ENCODE assay signal across 15 cellular contexts in genomic region chr10:78336402-78336791, GRCh38.
DNase-seq lines count a peak whose midpoint lies in the region; ATAC-seq, FAIRE-seq and TF ChIP-seq lines count a peak whose summit lies in the region.
"Had no signal": no experiment of that assay in that cellular context is flagged by ENCODE, and none has a peak within 500 bp of the region (broad histone marks: within the 10 kb centered on the region; RNA-seq: fewer than 3 reads in every experiment).

No MANE protein-coding gene starts in this region.

- no peak for TF ChIP-seq CTCF in astrocyte (IDR thresholded peaks at IDR 0.05; ENCODE audit: insufficient read depth, low read depth, low read length)

- no peaks in the 10 kb centered on the region for H4K20me1 ChIP-seq in GM23248 (ENCODE audit: insufficient read depth)
- no peaks in the 10 kb centered on the region for H4K20me1 ChIP-seq in astrocyte (ENCODE audit: insufficient read depth, low read length)

- H3K27ac Mint-ChIP-seq in astrocyte (ENCODE audit: unreplicated experiment): no peak overlapping the region
- H3K27ac Mint-ChIP-seq: T-helper 17 cell had no signal

- peaks cover 32% of the 10 kb centered on the region for H3K4me1 ChIP-seq in GM23248 (ENCODE audit: insufficient read depth)
- peaks cover 28% of the 10 kb centered on the region for H3K4me1 ChIP-seq in astrocyte (ENCODE audit: insufficient read depth, low read length)

- H3K4me2 ChIP-seq in GM23248 (ENCODE audit: unreplicated experiment) (no peak overlapping the region), astrocyte (ENCODE audit: low read length) (peak overlapping the region; percentile 57)
- H3K4me2 ChIP-seq: KMS-11 had no signal

- H3K9me3 ChIP-seq in GM23248 (ENCODE audit: low read depth) (no peaks in the 10 kb centered on the region), astrocyte (ENCODE audit: insufficient read depth, low read depth, low read length) (no peaks in the 10 kb centered on the region)

- peak; percentile 98 for FAIRE-seq in astrocyte (lab: Jason Lieb, UNC)
- FAIRE-seq: G401.6 had no signal

- peak overlapping the region; percentile 70 for H3K9ac ChIP-seq in GM23248
- no peak overlapping the region for H3K9ac ChIP-seq in astrocyte (ENCODE audit: low read length)
- H3K9ac ChIP-seq: KMS-11 had no signal

- peaks cover 10% of the 10 kb centered on the region for H3K9me3 Mint-ChIP-seq in astrocyte (ENCODE audit: unreplicated experiment)

- 0 to 3% methylated on average over 2 of the region's 2 CpGs for WGBS in GM23248 (ENCODE audit: low coverage in 1 of 2, low lambda C conversion rate in 2 of 2, missing lambda C conversion rate in 2 of 2), 2 experiments

- H3K27me3 Mint-ChIP-seq in astrocyte (ENCODE audit: low read depth, unreplicated experiment): peaks cover 34% of the 10 kb centered on the region

- peaks cover 19% of the 10 kb centered on the region for H3K4me1 Mint-ChIP-seq in astrocyte (ENCODE audit: low read depth, unreplicated experiment)

- DNase-seq in GM23248 (peak; percentile 98), astrocyte (ENCODE audit: low read depth) (peak; percentile 96), iris pigment epithelial cell (ENCODE audit: low read depth) (peak; percentile 70), superior temporal gyrus (ENCODE audit: extremely low spot score) (no peak)
- DNase-seq in stimulated activated CD8-positive, alpha-beta memory T cell treated with anti-CD3 and anti-CD28 coated beads, Interleukin-4, amount 100 ng/mL, for 48 hours: peak; percentile 10
- DNase-seq in stimulated activated CD4-positive, alpha-beta T cell treated with anti-CD3 and anti-CD28 coated beads, Interleukin-2, amount 100 ng/mL, for 48 hours: no peak
- DNase-seq: left colon; NCI-H524 treated with DMSO at 0.1 percent for 48 hours; stimulated activated CD4-positive, alpha-beta T cell treated with anti-CD3 and anti-CD28 coated beads, Interleukin-12 subunit alpha, Interleukin-12 subunit beta, amount 100 ng/mL, for 4 hours; stimulated activated naive CD4-positive, alpha-beta T cell; T-helper 17 cell had no signal

- H3K4me3 Mint-ChIP-seq in astrocyte (ENCODE audit: unreplicated experiment): no peak overlapping the region
- H3K4me3 Mint-ChIP-seq: T-helper 17 cell had no signal

- in situ Hi-C loops in GM23248 (cut with MboI): no loop called here

- no peaks in the 10 kb centered on the region for H3K9me2 ChIP-seq in GM23248 (ENCODE audit: insufficient read depth)

- peaks cover 4% of the 10 kb centered on the region for H3K36me3 Mint-ChIP-seq in astrocyte (ENCODE audit: low read depth, unreplicated experiment)

- H2AFZ ChIP-seq in GM23248 (no peak overlapping the region), astrocyte (ENCODE audit: low read depth, low read length) (peak overlapping the region; percentile 4)

- H3F3A ChIP-seq in GM23248 (ENCODE audit: insufficient read depth): peaks cover 17% of the 10 kb centered on the region; the same call in 1 of the 2 replicates

- H3K4me3 ChIP-seq in GM23248 (no peak overlapping the region), astrocyte (ENCODE audit: insufficient read depth, low read depth, low read length) (no peak overlapping the region)

- H3K27me3 ChIP-seq in GM23248 (replicated peaks; ENCODE audit: insufficient read depth) (no peaks in the 10 kb centered on the region), astrocyte (ENCODE audit: insufficient read depth, low read length) (no peaks in the 10 kb centered on the region)

- ATAC-seq in GM19452 (IDR thresholded peaks at IDR 0.05; ENCODE audit: unreplicated experiment): no peak
- ATAC-seq in GM21529 (IDR thresholded peaks at IDR 0.05; ENCODE audit: unreplicated experiment): no peak
- ATAC-seq: left colon, T-helper 17 cell had no signal

- H3K36me3 ChIP-seq in GM23248 (ENCODE audit: low read depth): no peaks in the 10 kb centered on the region
- no peaks in the 10 kb centered on the region for H3K36me3 ChIP-seq in astrocyte (ENCODE audit: insufficient read depth, low read length)

- H3K27ac ChIP-seq in GM23248 (peak overlapping the region; percentile 94), astrocyte (ENCODE audit: low read depth, low read length) (peak overlapping the region; percentile 71)
- H3K27ac ChIP-seq: KMS-11 had no signal

- H3K79me2 ChIP-seq in GM23248 (ENCODE audit: insufficient read depth) (no peaks in the 10 kb centered on the region), astrocyte (ENCODE audit: insufficient read depth, low read length) (no peaks in the 10 kb centered on the region)

Comparison
In these comparisons a context has a peak if more than half of its experiments do, and no peak if none do; other contexts are left out.
1. DNase-seq: peak in GM23248 (single experiment), astrocyte (single experiment), iris pigment epithelial cell (single experiment) and stimulated activated CD8-positive, alpha-beta memory T cell treated with anti-CD3 and anti-CD28 coated beads, Interleukin-4, amount 100 ng/mL, for 48 hours (single experiment); none in superior temporal gyrus (single experiment) and stimulated activated CD4-positive, alpha-beta T cell treated with anti-CD3 and anti-CD28 coated beads, Interleukin-2, amount 100 ng/mL, for 48 hours (0 of 2).